In the genomic region with DNA sequence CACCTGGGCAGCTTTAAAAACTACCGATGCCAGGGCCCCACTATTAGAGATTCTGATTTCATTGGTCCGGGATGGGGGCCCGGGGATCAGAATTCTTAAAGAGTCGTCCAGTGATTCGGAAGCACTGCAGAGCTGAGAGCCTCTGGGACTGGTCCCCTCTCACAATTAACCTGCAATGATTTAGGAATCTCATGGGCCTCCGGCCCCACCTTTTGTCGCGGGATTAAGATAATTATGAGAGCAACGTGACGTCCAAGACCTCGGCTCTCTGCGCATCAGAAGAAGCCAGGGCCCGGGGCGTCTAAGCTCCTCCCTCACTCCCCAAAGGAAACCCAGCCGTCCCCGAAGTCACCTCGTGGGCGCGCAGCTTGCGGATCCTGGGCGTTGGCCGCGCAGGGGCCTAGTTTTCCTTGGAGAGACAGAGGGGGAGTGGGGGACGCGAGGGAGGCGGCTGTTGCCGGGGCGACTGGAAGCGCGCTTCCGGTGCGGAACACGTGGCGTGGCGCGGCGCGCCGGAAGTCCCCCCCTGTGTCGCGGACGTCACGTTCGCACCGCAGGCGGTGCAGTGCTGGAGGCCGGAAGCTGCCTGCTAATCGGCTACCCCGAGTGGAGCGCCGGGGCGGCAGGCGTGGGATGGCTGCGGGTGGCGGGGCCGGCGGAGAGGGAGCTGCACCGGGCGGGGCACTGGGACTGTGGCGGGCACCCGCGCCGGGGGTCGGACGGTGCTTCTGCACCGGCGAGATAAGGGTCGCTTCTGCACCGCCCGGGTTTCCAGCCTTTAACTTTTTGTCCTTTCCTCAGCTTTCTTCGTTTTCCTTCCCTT, we compare ENCODE assay signal across 8 cellular contexts. TPM values are rescaled to one million over a fixed set of nuclear protein-coding genes. Genes with fewer than 3 reads are reported as not detected.
A peak's percentile ranks its signal among the peaks of the same experiment; 100 is the strongest.
DNase-seq lines count a peak whose midpoint lies in the region; FAIRE-seq and TF ChIP-seq lines count a peak whose summit lies in the region.

A gene with protein sequence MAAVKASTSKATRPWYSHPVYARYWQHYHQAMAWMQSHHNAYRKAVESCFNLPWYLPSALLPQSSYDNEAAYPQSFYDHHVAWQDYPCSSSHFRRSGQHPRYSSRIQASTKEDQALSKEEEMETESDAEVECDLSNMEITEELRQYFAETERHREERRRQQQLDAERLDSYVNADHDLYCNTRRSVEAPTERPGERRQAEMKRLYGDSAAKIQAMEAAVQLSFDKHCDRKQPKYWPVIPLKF (minus strand): TSS at position 468 of the 823 bp plus-strand sequence. CDS start 8,414 bp downstream, outside the sequence.

- peak; percentile 97 for DNase-seq in ELF-1 (ENCODE audit: low read depth, low spot score)
- peak; percentile 19 for DNase-seq in H54 (ENCODE audit: insufficient read length, low spot score)
- peak; percentile 91 for DNase-seq in M059J (ENCODE audit: low read depth)
- DNase-seq in SIG-M5 (lab: John Stamatoyannopoulos, UW), result peak; percentile 6
- DNase-seq in activated gamma-delta T cell treated with anti-CD3 and anti-CD28 coated beads, Interleukin-2, amount 50 U/mL, for 16 hours (ENCODE audit: low read depth), result peak; percentile 86
- peak; percentile 89 for DNase-seq in foreskin melanocyte

- peak within 1 kb of the TSS in 4 of 5 donors; percentile 42 to 82 (median 82) for H3K9ac ChIP-seq in subcutaneous abdominal adipose tissue (ENCODE audit: low read length in 5 of 5)

- FAIRE-seq in H54 (lab: Jason Lieb, UNC), result no peak

- H3K4me1 ChIP-seq in neuron (ENCODE audit: insufficient read depth, low read length) (peaks cover 24% of the 10 kb centered on the region), subcutaneous abdominal adipose tissue (ENCODE audit: control insufficient read depth in 5 of 5, insufficient read depth in 5 of 5, low read length in 5 of 5) (peaks cover 0 to 31% (median 24%) of the 10 kb centered on the region in 5 donors)

- H3K36me3 ChIP-seq in neuron (ENCODE audit: insufficient read depth, low read length) (no peaks in the 10 kb centered on the region), subcutaneous abdominal adipose tissue (ENCODE audit: control insufficient read depth in 5 of 5, insufficient read depth in 5 of 5, low read length in 5 of 5) (peaks cover 0 to 2% (median 0%) of the 10 kb centered on the region in 5 donors)

- TF ChIP-seq POLR2A in H54 (IDR thresholded peaks at IDR 0.05; ENCODE audit: low read depth, low read length), result peak; percentile 81

- H3K4me3 ChIP-seq in neuron (ENCODE audit: low read length) (peak within 1 kb of the TSS; percentile 57), subcutaneous abdominal adipose tissue (ENCODE audit: low read depth in 1 of 5, low read length in 5 of 5) (peak within 1 kb of the TSS; percentile 73 to 83 (median 80))

- H3K9me3 ChIP-seq in neuron (ENCODE audit: low read length) (no peaks in the 10 kb centered on the region), subcutaneous abdominal adipose tissue (ENCODE audit: control insufficient read depth in 5 of 5, low read length in 5 of 5) (no peaks in the 10 kb centered on the region)

- H3K27me3 ChIP-seq in neuron (ENCODE audit: insufficient read depth, low read length) (no peaks in the 10 kb centered on the region), subcutaneous abdominal adipose tissue (ENCODE audit: control insufficient read depth in 5 of 5, insufficient read depth in 4 of 5, low read length in 5 of 5) (peaks cover 0 to 4% (median 0%) of the 10 kb centered on the region in 5 donors)

- H3K27ac ChIP-seq in subcutaneous abdominal adipose tissue (ENCODE audit: low read depth, low read length), result peak within 1 kb of the TSS; percentile 73

- no peak within 1 kb of the TSS for H2AFZ ChIP-seq in neuron (ENCODE audit: low read depth, low read length)

RNA-seq across cellular contexts. Expression of the gene that starts here (rescaled TPM):
- 11.4 and 13.8 TPM in 2 replicates for total RNA-seq in M059J (2014; rRNA removed; shearing (Covaris generic))

Comparison
In these comparisons a context has a peak if more than half of its experiments do, and no peak if none do; other contexts are left out.
1. Peak in every context shown above with its lines: DNase-seq, H3K4me3 ChIP-seq and H3K27ac ChIP-seq.
2. DNase-seq: peak in every context shown above with its lines; median percentile 97 in ELF-1; 91 in M059J; 89 in foreskin melanocyte; 86 in activated gamma-delta T cell treated with anti-CD3 and anti-CD28 coated beads, Interleukin-2, amount 50 U/mL, for 16 hours; 19 in H54; 6 in SIG-M5.